9 cellular contexts compared by ENCODE assay signal in genomic region chr19:45887311-45887710, GRCh38. TPM values are rescaled to one million over a fixed set of nuclear protein-coding genes. Genes with fewer than 3 reads are reported as not detected.
DNase-seq lines count a peak whose midpoint lies in the region; ATAC-seq and TF ChIP-seq lines count a peak whose summit lies in the region.
"Had no signal": no experiment of that assay in that cellular context is flagged by ENCODE, and none has a peak within 500 bp of the region (broad histone marks: within the 10 kb centered on the region; RNA-seq: fewer than 3 reads in every experiment).

No MANE protein-coding gene starts in this region.

- H3K4me3 Mint-ChIP-seq in CD4-positive, CD25-positive, alpha-beta regulatory T cell, result peak overlapping the region; percentile 41 to 98 (median 94)

- peaks cover 39% of the 10 kb centered on the region for H3K4me1 ChIP-seq in CD4-positive, CD25-positive, alpha-beta regulatory T cell (ENCODE audit: control insufficient read depth, insufficient read depth, low read length, poor library complexity, severe bottlenecking)
- H3K4me1 ChIP-seq in OCI-LY1 (ENCODE audit: insufficient read depth, low read length, severe bottlenecking) (peaks cover 37% of the 10 kb centered on the region), neuron (ENCODE audit: insufficient read depth, low read length) (peaks cover 20% of the 10 kb centered on the region)
- peaks cover 37% of the 10 kb centered on the region for H3K4me1 ChIP-seq in effector memory CD4-positive, alpha-beta T cell (ENCODE audit: control insufficient read depth, insufficient read depth, low read length, poor library complexity, severe bottlenecking)

- H3K4me3 ChIP-seq in CD4-positive, CD25-positive, alpha-beta regulatory T cell (ENCODE audit: low read depth, low read length), result peak overlapping the region; percentile 84
- H3K4me3 ChIP-seq in OCI-LY1 (ENCODE audit: low read depth, low read length, poor library complexity, severe bottlenecking) (peak overlapping the region; percentile 79), neuron (ENCODE audit: low read length) (peak overlapping the region; percentile 74)
- peak overlapping the region; percentile 67 for H3K4me3 ChIP-seq in effector memory CD4-positive, alpha-beta T cell (ENCODE audit: insufficient read depth, low read depth, low read length, poor library complexity, severe bottlenecking)

- H3K27me3 Mint-ChIP-seq in CD4-positive, CD25-positive, alpha-beta regulatory T cell, result peaks cover 10% of the 10 kb centered on the region

- no peaks in the 10 kb centered on the region for H3K27me3 ChIP-seq in CD4-positive, CD25-positive, alpha-beta regulatory T cell (ENCODE audit: control insufficient read depth, insufficient read depth, low read length)
- H3K27me3 ChIP-seq in OCI-LY1 (ENCODE audit: insufficient read depth, low read length), result no peaks in the 10 kb centered on the region
- H3K27me3 ChIP-seq in effector memory CD4-positive, alpha-beta T cell (replicated peaks; ENCODE audit: control insufficient read depth, insufficient read depth, low read length, poor library complexity, severe bottlenecking), result no peaks in the 10 kb centered on the region
- H3K27me3 ChIP-seq in neuron (ENCODE audit: insufficient read depth, low read length), result no peaks in the 10 kb centered on the region

- ATAC-seq in CD4-positive, CD25-positive, alpha-beta regulatory T cell (ENCODE audit: low read depth in 2 of 2), result no peak
- ATAC-seq in GM19328 (IDR thresholded peaks at IDR 0.05; ENCODE audit: unreplicated experiment), result no peak

- H2AFZ ChIP-seq in OCI-LY1 (ENCODE audit: low read length), result no peak overlapping the region
- peak overlapping the region; percentile 68 for H2AFZ ChIP-seq in neuron (ENCODE audit: low read depth, low read length)

- peak overlapping the region; percentile 87 for H3K9ac ChIP-seq in OCI-LY1 (ENCODE audit: low read length)

- peaks cover 0 to 30% (median 14%) of the 10 kb centered on the region in 4 donors for H3K4me1 Mint-ChIP-seq in CD4-positive, CD25-positive, alpha-beta regulatory T cell

- TF ChIP-seq CTCF in OCI-LY1 (IDR thresholded peaks at IDR 0.05; ENCODE audit: low read length), result no peak

- DNase-seq in CD4-positive, CD25-positive, alpha-beta regulatory T cell, result no peak
- DNase-seq in effector memory CD4-positive, alpha-beta T cell, result no peak
- DNase-seq in occipital lobe (lab: John Stamatoyannopoulos, UW) (no peak), NCI-H1105 (lab: John Stamatoyannopoulos, UW) (no peak), dermis blood vessel endothelial cell (no peak)

- peak overlapping the region; percentile 96 to 98 (median 97) for H3K27ac Mint-ChIP-seq in CD4-positive, CD25-positive, alpha-beta regulatory T cell

- no peaks in the 10 kb centered on the region for H4K20me1 ChIP-seq in OCI-LY1 (ENCODE audit: insufficient read depth, low read length)

- no peaks in the 10 kb centered on the region for H3K36me3 ChIP-seq in CD4-positive, CD25-positive, alpha-beta regulatory T cell (ENCODE audit: control insufficient read depth, insufficient read depth, low read length)
- H3K36me3 ChIP-seq in OCI-LY1 (ENCODE audit: insufficient read depth, low read length), result no peaks in the 10 kb centered on the region
- H3K36me3 ChIP-seq in effector memory CD4-positive, alpha-beta T cell (ENCODE audit: control insufficient read depth, insufficient read depth, low read length), result no peaks in the 10 kb centered on the region
- peaks cover 18% of the 10 kb centered on the region for H3K36me3 ChIP-seq in neuron (ENCODE audit: insufficient read depth, low read length)

- H3F3A ChIP-seq in OCI-LY1 (ENCODE audit: insufficient read depth, low read length), result no peaks in the 10 kb centered on the region

- no peaks in the 10 kb centered on the region for H3K9me3 ChIP-seq in CD4-positive, CD25-positive, alpha-beta regulatory T cell (ENCODE audit: control insufficient read depth in 2 of 2, low read length in 2 of 2)
- H3K9me3 ChIP-seq in OCI-LY1 (ENCODE audit: low read length) (no peaks in the 10 kb centered on the region), neuron (ENCODE audit: low read length) (no peaks in the 10 kb centered on the region)
- H3K9me3 ChIP-seq in effector memory CD4-positive, alpha-beta T cell (ENCODE audit: control insufficient read depth, low read length), result no peaks in the 10 kb centered on the region

- no peaks in the 10 kb centered on the region for H3K79me2 ChIP-seq in OCI-LY1 (ENCODE audit: insufficient read depth, low read length)

- H3K9me3 Mint-ChIP-seq in CD4-positive, CD25-positive, alpha-beta regulatory T cell, result peaks cover 0 to 2% (median 0%) of the 10 kb centered on the region in 7 donors

- peak overlapping the region; percentile 88 for H3K27ac ChIP-seq in CD4-positive, CD25-positive, alpha-beta regulatory T cell (ENCODE audit: insufficient read depth, low read length, poor library complexity, severe bottlenecking)
- H3K27ac ChIP-seq in OCI-LY1 (ENCODE audit: low read depth, low read length, poor library complexity, severe bottlenecking), result peak overlapping the region; percentile 82
- peak overlapping the region; percentile 72 for H3K27ac ChIP-seq in effector memory CD4-positive, alpha-beta T cell (ENCODE audit: insufficient read depth, low read length, poor library complexity, severe bottlenecking)

- peaks cover 9% of the 10 kb centered on the region for H3K36me3 Mint-ChIP-seq in CD4-positive, CD25-positive, alpha-beta regulatory T cell

- peak overlapping the region; percentile 94 for H3K4me2 ChIP-seq in OCI-LY1 (ENCODE audit: low read length)

- H3K9me2 ChIP-seq in OCI-LY1 (ENCODE audit: low read depth, low read length), result no peaks in the 10 kb centered on the region

RNA-seq across cellular contexts. Expression of gene IRF2BP1, which starts 1.4 kb away (rescaled TPM):
- 21.2 TPM for total RNA-seq in CD4-positive, CD25-positive, alpha-beta regulatory T cell
- polyA plus RNA-seq in CD4-positive, CD25-positive, alpha-beta regulatory T cell, result 1 to 10 TPM; 4.5 to 6.4 (median 5.4) TPM
- total RNA-seq in occipital lobe, result 32.1 TPM
- 31.6 and 32.7 TPM in 2 replicates for total RNA-seq in dermis blood vessel endothelial cell

RNA-seq across cellular contexts. Expression of gene MYPOP, which starts 15.1 kb away (rescaled TPM):
- total RNA-seq in CD4-positive, CD25-positive, alpha-beta regulatory T cell, result 8.7 TPM
- polyA plus RNA-seq in CD4-positive, CD25-positive, alpha-beta regulatory T cell, result under 1 TPM in 3 of 4 donors, not detected in 1; 0.17 to 0.44 (median 0.20) TPM
- total RNA-seq in occipital lobe, result 0.78 TPM
- 1.4 and 2.7 TPM in 2 replicates for total RNA-seq in dermis blood vessel endothelial cell

RNA-seq across cellular contexts. Expression of gene FOXA3, which starts 23.2 kb away (rescaled TPM):
- total RNA-seq in CD4-positive, CD25-positive, alpha-beta regulatory T cell, result not detected
- polyA plus RNA-seq in CD4-positive, CD25-positive, alpha-beta regulatory T cell, result not detected
- total RNA-seq in occipital lobe (not detected), dermis blood vessel endothelial cell (0.14 TPM in 1 of 2 replicates, not detected in the other)
- total RNA-seq: myocyte had no signal

RNA-seq across cellular contexts. Expression of gene SYMPK, which starts 24.4 kb away (rescaled TPM):
- total RNA-seq in CD4-positive, CD25-positive, alpha-beta regulatory T cell, result 87.6 TPM
- polyA plus RNA-seq in CD4-positive, CD25-positive, alpha-beta regulatory T cell, result 10 to 100 TPM in 2 of 4 donors, 1 to 10 TPM in 2; 5.0 to 13.0 (median 8.6) TPM
- 16.4 TPM for total RNA-seq in occipital lobe
- 32.7 and 55.1 TPM in 2 replicates for total RNA-seq in dermis blood vessel endothelial cell

RNA-seq across cellular contexts. Expression of gene NANOS2, which starts 27.3 kb away (rescaled TPM):
- not detected for total RNA-seq in CD4-positive, CD25-positive, alpha-beta regulatory T cell
- not detected for polyA plus RNA-seq in CD4-positive, CD25-positive, alpha-beta regulatory T cell
- not detected for total RNA-seq in occipital lobe
- total RNA-seq in dermis blood vessel endothelial cell, result not detected in 2 replicates
- total RNA-seq: myocyte had no signal
